ENCODE assay signal across 4 cellular contexts in genomic region chr19:22041151-22041550, GRCh38. TPM values are rescaled to one million over a fixed set of nuclear protein-coding genes. Genes with fewer than 3 reads are reported as not detected.
"Had no signal": no experiment of that assay in that cellular context is flagged by ENCODE, and none has a peak within 500 bp of the region (broad histone marks: within the 10 kb centered on the region; RNA-seq: fewer than 3 reads in every experiment).

No MANE protein-coding gene starts in this region.

RNA-seq across cellular contexts. Expression of gene ZNF257, which starts 11.1 kb away (rescaled TPM):
- total RNA-seq: LHCN-M2, MCF 10A, NCI-H460 had no signal

RNA-seq across cellular contexts. Expression of gene ZNF208, which starts 30.4 kb away (rescaled TPM):
- total RNA-seq: LHCN-M2, M059J, MCF 10A had no signal
